ENCODE assay signal across 7 cellular contexts in genomic region chr15:68783226-68784054, GRCh38. TPM values are rescaled to one million over a fixed set of nuclear protein-coding genes. Genes with fewer than 3 reads are reported as not detected.
DNase-seq lines count a peak whose midpoint lies in the region; TF ChIP-seq lines count a peak whose summit lies in the region.

No MANE protein-coding gene starts in this region.

- DNase-seq in GM20000 (ENCODE audit: low spot score) (peak; percentile 61), T-helper 1 cell (peak; percentile 38 to 66 (median 54)), ascending aorta (ENCODE audit: low spot score in 2 of 2) (peak in 1 of 2 donors; percentile 63), iPS-NIHi11 (ENCODE audit: low spot score) (peak; percentile 73), DMS79 (lab: John Stamatoyannopoulos, UW) (no peak), NCI-H187 (lab: John Stamatoyannopoulos, UW) (no peak)
- peak; percentile 19 to 37 for DNase-seq in stimulated activated CD8-positive, alpha-beta memory T cell treated with anti-CD3 and anti-CD28 coated beads, Interleukin-15, amount 100 ng/mL, for 4 hours (ENCODE audit: low read depth in 2 of 2)

- no peak overlapping the region for H3K4me3 ChIP-seq in ascending aorta

- no peaks in the 10 kb centered on the region for H3K27me3 ChIP-seq in ascending aorta

- peaks cover 0 to 6% of the 10 kb centered on the region in 2 donors for H3K4me1 ChIP-seq in ascending aorta

- no peak overlapping the region for H3K27ac ChIP-seq in ascending aorta

- H3K36me3 ChIP-seq in ascending aorta, result peaks cover 38 to 81% of the 10 kb centered on the region in 2 donors

- no peaks in the 10 kb centered on the region for H3K9me3 ChIP-seq in ascending aorta

- TF ChIP-seq CTCF in GM20000 (IDR thresholded peaks at IDR 0.05; ENCODE audit: extremely low read depth, missing control alignments), result peak; percentile 44
- TF ChIP-seq CTCF in ascending aorta (IDR thresholded peaks at IDR 0.05), result peak; percentile 28 to 47 (median 30)

- intact Hi-C loops in ascending aorta (cut with DNase I), result no loop called here

RNA-seq across cellular contexts. Expression of gene ANP32A, which starts 37.3 kb away (rescaled TPM):
- total RNA-seq in ascending aorta, result 19.2 TPM

Comparison
In these comparisons a context has a peak if more than half of its experiments do, and no peak if none do; other contexts are left out.
1. DNase-seq: peak in GM20000 (single experiment), T-helper 1 cell (5 of 5), iPS-NIHi11 (single experiment) and stimulated activated CD8-positive, alpha-beta memory T cell treated with anti-CD3 and anti-CD28 coated beads, Interleukin-15, amount 100 ng/mL, for 4 hours (2 of 2); none in DMS79 (single experiment) and NCI-H187 (0 of 2).